26 cellular contexts compared by ENCODE assay signal in genomic region chr6:144978208-144978607, GRCh38.
"Had no signal": no experiment of that assay in that cellular context is flagged by ENCODE, and none has a peak within 500 bp of the region (broad histone marks: within the 10 kb centered on the region; RNA-seq: fewer than 3 reads in every experiment).

No MANE protein-coding gene starts in this region.

- H3K4me1 Mint-ChIP-seq: immature natural killer cell; naive thymus-derived CD8-positive, alpha-beta T cell; nephron; stimulated activated memory B cell treated with anti-CD40 and anti-IgM and Interleukin-4, amounts not matched to agents 10 μg/mL and 1 μg/mL and 100 μg/mL, for 72 hours; stimulated activated naive CD8-positive, alpha-beta T cell treated with anti-CD3 and anti-CD28 coated beads, Interleukin-15, amount 100 ng/mL, for 72 hours had no signal

- H3K9me3 ChIP-seq: lower lobe of right lung, ovary, right atrium auricular region, right lobe of liver, upper lobe of left lung, vagina had no signal

- DNase-seq: hypothalamus; immature natural killer cell; kidney; left colon; left lung; lower lobe of right lung; mammary epithelial cell; mesenchymal stem cell; naive thymus-derived CD8-positive, alpha-beta T cell; ovary; right lobe of liver; stimulated activated CD4-positive, alpha-beta T cell treated with anti-CD3 and anti-CD28 coated beads, Interleukin-1b, Interleukin-23, amount 100 ng/mL, for 48 hours; stimulated activated CD4-positive, alpha-beta T cell treated with anti-CD3 and anti-CD28 coated beads, Interleukin-2, amount 100 ng/mL, for 48 hours; stimulated activated CD4-positive, alpha-beta T cell treated with anti-CD3 and anti-CD28 coated beads, Interleukin-4, amount 100 ng/mL, for 4 hours; stimulated activated CD8-positive, alpha-beta memory T cell treated with anti-CD3 and anti-CD28 coated beads, Interleukin-4, amount 100 ng/mL, for 48 hours; stimulated activated naive CD4-positive, alpha-beta T cell treated with Interleukin-2 at 50 U/mL for 16 hours; stimulated activated naive CD8-positive, alpha-beta T cell treated with anti-CD3 and anti-CD28 coated beads, Interleukin-15, amount 100 ng/mL, for 72 hours; substantia nigra; upper lobe of left lung had no signal

- H3K27ac Mint-ChIP-seq: immature natural killer cell; naive thymus-derived CD8-positive, alpha-beta T cell; stimulated activated memory B cell treated with anti-CD40 and anti-IgM and Interleukin-4, amounts not matched to agents 10 μg/mL and 1 μg/mL and 100 μg/mL, for 72 hours; stimulated activated naive CD8-positive, alpha-beta T cell treated with anti-CD3 and anti-CD28 coated beads, Interleukin-15, amount 100 ng/mL, for 72 hours had no signal

- ATAC-seq: naive thymus-derived CD8-positive, alpha-beta T cell; right lobe of liver; stimulated activated memory B cell treated with anti-CD40 and anti-IgM and Interleukin-4, amounts not matched to agents 10 μg/mL and 1 μg/mL and 100 μg/mL, for 72 hours; stimulated activated naive CD8-positive, alpha-beta T cell treated with anti-CD3 and anti-CD28 coated beads, Interleukin-15, amount 100 ng/mL, for 72 hours had no signal

- H3K27me3 ChIP-seq: left lung, ovary, right atrium auricular region, right lobe of liver, tibial nerve, upper lobe of left lung, vagina had no signal

- H3K27me3 Mint-ChIP-seq: progenitor cell of endocrine pancreas had no signal

- H3K4me3 ChIP-seq: left lung, lower lobe of right lung, ovary, right atrium auricular region, right lobe of liver, smooth muscle cell, tibial nerve, vagina had no signal

- H3K27ac ChIP-seq: left lung, lower lobe of right lung, ovary, right atrium auricular region, right lobe of liver, tibial nerve, upper lobe of left lung, vagina had no signal

- H3K4me3 Mint-ChIP-seq: immature natural killer cell; naive thymus-derived CD8-positive, alpha-beta T cell; nephron; stimulated activated memory B cell treated with anti-CD40 and anti-IgM and Interleukin-4, amounts not matched to agents 10 μg/mL and 1 μg/mL and 100 μg/mL, for 72 hours; stimulated activated naive CD8-positive, alpha-beta T cell treated with anti-CD3 and anti-CD28 coated beads, Interleukin-15, amount 100 ng/mL, for 72 hours had no signal

- H3K4me1 ChIP-seq: left lung, right atrium auricular region, right lobe of liver, tibial nerve, vagina had no signal

- H3K36me3 Mint-ChIP-seq: immature natural killer cell; naive thymus-derived CD8-positive, alpha-beta T cell; stimulated activated memory B cell treated with anti-CD40 and anti-IgM and Interleukin-4, amounts not matched to agents 10 μg/mL and 1 μg/mL and 100 μg/mL, for 72 hours had no signal

- H3K4me2 ChIP-seq: smooth muscle cell had no signal

- H3K36me3 ChIP-seq: left lung, lower lobe of right lung, ovary, right atrium auricular region, right lobe of liver, tibial nerve, upper lobe of left lung, vagina had no signal
